Comparison of ENCODE assay signal across 1 cellular context in genomic region chr2:44746367-44746766, GRCh38.
TF ChIP-seq lines count a peak whose summit lies in the region.

No MANE protein-coding gene starts in this region.

TF ChIP-seq in WTC11, 78 proteins besides CTCF, POLR2A, EP300 and RAD21 (continued from another document):
- TF ChIP-seq, protein P1, sequence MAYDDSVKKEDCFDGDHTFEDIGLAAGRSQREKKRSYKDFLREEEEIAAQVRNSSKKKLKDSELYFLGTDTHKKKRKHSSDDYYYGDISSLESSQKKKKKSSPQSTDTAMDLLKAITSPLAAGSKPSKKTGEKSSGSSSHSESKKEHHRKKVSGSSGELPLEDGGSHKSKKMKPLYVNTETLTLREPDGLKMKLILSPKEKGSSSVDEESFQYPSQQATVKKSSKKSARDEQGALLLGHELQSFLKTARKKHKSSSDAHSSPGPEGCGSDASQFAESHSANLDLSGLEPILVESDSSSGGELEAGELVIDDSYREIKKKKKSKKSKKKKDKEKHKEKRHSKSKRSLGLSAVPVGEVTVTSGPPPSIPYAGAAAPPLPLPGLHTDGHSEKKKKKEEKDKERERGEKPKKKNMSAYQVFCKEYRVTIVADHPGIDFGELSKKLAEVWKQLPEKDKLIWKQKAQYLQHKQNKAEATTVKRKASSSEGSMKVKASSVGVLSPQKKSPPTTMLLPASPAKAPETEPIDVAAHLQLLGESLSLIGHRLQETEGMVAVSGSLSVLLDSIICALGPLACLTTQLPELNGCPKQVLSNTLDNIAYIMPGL (CRISPR knock-in tag; IDR thresholded peaks at IDR 0.05) = no peak
- TF ChIP-seq, protein P2, sequence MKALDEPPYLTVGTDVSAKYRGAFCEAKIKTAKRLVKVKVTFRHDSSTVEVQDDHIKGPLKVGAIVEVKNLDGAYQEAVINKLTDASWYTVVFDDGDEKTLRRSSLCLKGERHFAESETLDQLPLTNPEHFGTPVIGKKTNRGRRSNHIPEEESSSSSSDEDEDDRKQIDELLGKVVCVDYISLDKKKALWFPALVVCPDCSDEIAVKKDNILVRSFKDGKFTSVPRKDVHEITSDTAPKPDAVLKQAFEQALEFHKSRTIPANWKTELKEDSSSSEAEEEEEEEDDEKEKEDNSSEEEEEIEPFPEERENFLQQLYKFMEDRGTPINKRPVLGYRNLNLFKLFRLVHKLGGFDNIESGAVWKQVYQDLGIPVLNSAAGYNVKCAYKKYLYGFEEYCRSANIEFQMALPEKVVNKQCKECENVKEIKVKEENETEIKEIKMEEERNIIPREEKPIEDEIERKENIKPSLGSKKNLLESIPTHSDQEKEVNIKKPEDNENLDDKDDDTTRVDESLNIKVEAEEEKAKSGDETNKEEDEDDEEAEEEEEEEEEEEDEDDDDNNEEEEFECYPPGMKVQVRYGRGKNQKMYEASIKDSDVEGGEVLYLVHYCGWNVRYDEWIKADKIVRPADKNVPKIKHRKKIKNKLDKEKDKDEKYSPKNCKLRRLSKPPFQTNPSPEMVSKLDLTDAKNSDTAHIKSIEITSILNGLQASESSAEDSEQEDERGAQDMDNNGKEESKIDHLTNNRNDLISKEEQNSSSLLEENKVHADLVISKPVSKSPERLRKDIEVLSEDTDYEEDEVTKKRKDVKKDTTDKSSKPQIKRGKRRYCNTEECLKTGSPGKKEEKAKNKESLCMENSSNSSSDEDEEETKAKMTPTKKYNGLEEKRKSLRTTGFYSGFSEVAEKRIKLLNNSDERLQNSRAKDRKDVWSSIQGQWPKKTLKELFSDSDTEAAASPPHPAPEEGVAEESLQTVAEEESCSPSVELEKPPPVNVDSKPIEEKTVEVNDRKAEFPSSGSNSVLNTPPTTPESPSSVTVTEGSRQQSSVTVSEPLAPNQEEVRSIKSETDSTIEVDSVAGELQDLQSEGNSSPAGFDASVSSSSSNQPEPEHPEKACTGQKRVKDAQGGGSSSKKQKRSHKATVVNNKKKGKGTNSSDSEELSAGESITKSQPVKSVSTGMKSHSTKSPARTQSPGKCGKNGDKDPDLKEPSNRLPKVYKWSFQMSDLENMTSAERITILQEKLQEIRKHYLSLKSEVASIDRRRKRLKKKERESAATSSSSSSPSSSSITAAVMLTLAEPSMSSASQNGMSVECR (CRISPR knock-in tag; IDR thresholded peaks at IDR 0.05; ENCODE audit: borderline replicate concordance) = no peak
- TF ChIP-seq RORB (CRISPR knock-in tag; IDR thresholded peaks at IDR 0.05) = no peak
- no peak for TF ChIP-seq FOXP1 (CRISPR knock-in tag; IDR thresholded peaks at IDR 0.05; ENCODE audit: borderline replicate concordance)
- TF ChIP-seq, protein P3, sequence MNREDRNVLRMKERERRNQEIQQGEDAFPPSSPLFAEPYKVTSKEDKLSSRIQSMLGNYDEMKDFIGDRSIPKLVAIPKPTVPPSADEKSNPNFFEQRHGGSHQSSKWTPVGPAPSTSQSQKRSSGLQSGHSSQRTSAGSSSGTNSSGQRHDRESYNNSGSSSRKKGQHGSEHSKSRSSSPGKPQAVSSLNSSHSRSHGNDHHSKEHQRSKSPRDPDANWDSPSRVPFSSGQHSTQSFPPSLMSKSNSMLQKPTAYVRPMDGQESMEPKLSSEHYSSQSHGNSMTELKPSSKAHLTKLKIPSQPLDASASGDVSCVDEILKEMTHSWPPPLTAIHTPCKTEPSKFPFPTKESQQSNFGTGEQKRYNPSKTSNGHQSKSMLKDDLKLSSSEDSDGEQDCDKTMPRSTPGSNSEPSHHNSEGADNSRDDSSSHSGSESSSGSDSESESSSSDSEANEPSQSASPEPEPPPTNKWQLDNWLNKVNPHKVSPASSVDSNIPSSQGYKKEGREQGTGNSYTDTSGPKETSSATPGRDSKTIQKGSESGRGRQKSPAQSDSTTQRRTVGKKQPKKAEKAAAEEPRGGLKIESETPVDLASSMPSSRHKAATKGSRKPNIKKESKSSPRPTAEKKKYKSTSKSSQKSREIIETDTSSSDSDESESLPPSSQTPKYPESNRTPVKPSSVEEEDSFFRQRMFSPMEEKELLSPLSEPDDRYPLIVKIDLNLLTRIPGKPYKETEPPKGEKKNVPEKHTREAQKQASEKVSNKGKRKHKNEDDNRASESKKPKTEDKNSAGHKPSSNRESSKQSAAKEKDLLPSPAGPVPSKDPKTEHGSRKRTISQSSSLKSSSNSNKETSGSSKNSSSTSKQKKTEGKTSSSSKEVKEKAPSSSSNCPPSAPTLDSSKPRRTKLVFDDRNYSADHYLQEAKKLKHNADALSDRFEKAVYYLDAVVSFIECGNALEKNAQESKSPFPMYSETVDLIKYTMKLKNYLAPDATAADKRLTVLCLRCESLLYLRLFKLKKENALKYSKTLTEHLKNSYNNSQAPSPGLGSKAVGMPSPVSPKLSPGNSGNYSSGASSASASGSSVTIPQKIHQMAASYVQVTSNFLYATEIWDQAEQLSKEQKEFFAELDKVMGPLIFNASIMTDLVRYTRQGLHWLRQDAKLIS (CRISPR knock-in tag; IDR thresholded peaks at IDR 0.05; ENCODE audit: borderline replicate concordance) = no peak
- no peak for TF ChIP-seq ZNF425 (CRISPR knock-in tag; conservative IDR thresholded peaks at IDR 0.05)
